8 cellular contexts compared by ENCODE assay signal in genomic region chr10:102121739-102122372, GRCh38. TPM values are rescaled to one million over a fixed set of nuclear protein-coding genes. Genes with fewer than 3 reads are reported as not detected.
DNase-seq lines count a peak whose midpoint lies in the region; ATAC-seq, FAIRE-seq and TF ChIP-seq lines count a peak whose summit lies in the region.

No MANE protein-coding gene starts in this region.

- H3K27me3 ChIP-seq in gastroesophageal sphincter (no peaks in the 10 kb centered on the region), psoas muscle (ENCODE audit: insufficient read depth in 3 of 3, low read length in 2 of 3) (no peaks in the 10 kb centered on the region)

- 12 to 23% methylated on average over 4 to 6 of the region's 6 CpGs for WGBS in gastroesophageal sphincter (ENCODE audit: low coverage in 1 of 2), 2 donors
- 36 to 58% (median 45%) methylated on average over 6 of the region's 6 CpGs for WGBS in psoas muscle, 3 donors

- H3K36me3 ChIP-seq in gastroesophageal sphincter: no peaks in the 10 kb centered on the region
- H3K36me3 ChIP-seq in psoas muscle (ENCODE audit: insufficient read depth in 1 of 2, low read depth in 1 of 2): no peaks in the 10 kb centered on the region

- no peak for DNase-seq in GM12891 (ENCODE audit: insufficient read length, low spot score)
- DNase-seq in T-helper 17 cell: no peak
- DNase-seq in psoas muscle: no peak
- no peak for DNase-seq in RPMI8226

- peak in 3 of 4 experiments; percentile 37 to 52 (median 47) for TF ChIP-seq CTCF in gastroesophageal sphincter (IDR thresholded peaks at IDR 0.05)
- TF ChIP-seq CTCF in psoas muscle (IDR thresholded peaks at IDR 0.05): no peak

- H3K9me3 ChIP-seq in T-helper 17 cell (ENCODE audit: control insufficient read depth, low read length, poor library complexity, severe bottlenecking) (no peaks in the 10 kb centered on the region), gastroesophageal sphincter (no peaks in the 10 kb centered on the region), psoas muscle (no peaks in the 10 kb centered on the region)

- no peak for TF ChIP-seq POLR2A in GM12891 (IDR thresholded peaks at IDR 0.05; ENCODE audit: low read depth, low read length)
- no peak for TF ChIP-seq POLR2A in gastroesophageal sphincter (IDR thresholded peaks at IDR 0.05)

- H3K4me3 ChIP-seq in gastroesophageal sphincter (peak overlapping the region in 1 of 2 donors; percentile 69), psoas muscle (peak overlapping the region; percentile 87)

- no peak for TF ChIP-seq EP300 in gastroesophageal sphincter (IDR thresholded peaks at IDR 0.05)

- H3K27ac ChIP-seq in gastroesophageal sphincter (peak overlapping the region; percentile 98 to 99 (median 99)), psoas muscle (peak overlapping the region; percentile 92)

- peak overlapping the region; percentile 94 for H3K4me3 Mint-ChIP-seq in T-helper 17 cell

- H3K4me1 ChIP-seq in gastroesophageal sphincter (peaks cover 0 to 52% (median 30%) of the 10 kb centered on the region in 3 donors), psoas muscle (peaks cover 22% of the 10 kb centered on the region)

- H3K4me1 Mint-ChIP-seq in T-helper 17 cell: peaks cover 39% of the 10 kb centered on the region

- H3K27me3 Mint-ChIP-seq in T-helper 17 cell: no peaks in the 10 kb centered on the region

- no peaks in the 10 kb centered on the region for H3K36me3 Mint-ChIP-seq in T-helper 17 cell (ENCODE audit: low read depth)

- peak; percentile 65 for FAIRE-seq in GM12891 (lab: Jason Lieb, UNC)

- intact Hi-C loops in psoas muscle (cut with DNase I): no loop called here

- peak overlapping the region; percentile 95 for H3K27ac Mint-ChIP-seq in T-helper 17 cell

- ATAC-seq in T-helper 17 cell: no peak
- no peak for ATAC-seq in gastroesophageal sphincter
- no peak for ATAC-seq in psoas muscle
- no peak for ATAC-seq in HG02884 (IDR thresholded peaks at IDR 0.05; ENCODE audit: unreplicated experiment)
- ATAC-seq in HG03432 (IDR thresholded peaks at IDR 0.05; ENCODE audit: unreplicated experiment): no peak
- no peak for ATAC-seq in HG02588 (IDR thresholded peaks at IDR 0.05; ENCODE audit: unreplicated experiment)

TF ChIP-seq in GM12891, 5 proteins besides CTCF, POLR2A, EP300 and RAD21:
- TF ChIP-seq POLR2AphosphoS5 (IDR thresholded peaks at IDR 0.05; ENCODE audit: low read depth, low read length) (no peak), SPI1 (IDR thresholded peaks at IDR 0.05; ENCODE audit: low read depth, low read length) (no peak), PAX5 (IDR thresholded peaks at IDR 0.05; ENCODE audit: insufficient read depth, low read length, severe bottlenecking) (no peak), POU2F2 (IDR thresholded peaks at IDR 0.05; ENCODE audit: low read depth, low read length) (no peak), TAF1 (IDR thresholded peaks at IDR 0.05; ENCODE audit: low read depth, low read length) (no peak)

RNA-seq across cellular contexts. Expression of gene LDB1, which starts 1.7 kb away (rescaled TPM):
- polyA plus RNA-seq in GM12891 (2012; ENCODE audit: low read depth, missing spikeins): 34.0 TPM
- total RNA-seq in T-helper 17 cell: 100 to 1,000 TPM; 104 to 112 TPM
- total RNA-seq in gastroesophageal sphincter: 10 to 100 TPM; 43.7 to 92.0 (median 60.4) TPM
- 10 to 100 TPM; 22.0 to 29.8 (median 26.8) TPM for total RNA-seq in psoas muscle
- 10 to 100 TPM; 13.9 to 24.9 (median 14.6) TPM for polyA plus RNA-seq in psoas muscle

RNA-seq across cellular contexts. Expression of gene PPRC1, which starts 11.0 kb away (rescaled TPM):
- polyA plus RNA-seq in GM12891 (2012; ENCODE audit: low read depth, missing spikeins): 22.3 TPM
- 10 to 100 TPM; 38.3 to 41.0 TPM for total RNA-seq in T-helper 17 cell
- 10 to 100 TPM; 13.4 to 31.4 (median 17.8) TPM for total RNA-seq in gastroesophageal sphincter
- total RNA-seq in psoas muscle: 10 to 100 TPM; 14.9 to 57.5 (median 32.1) TPM
- 10 to 100 TPM; 14.7 to 32.2 (median 15.5) TPM for polyA plus RNA-seq in psoas muscle

RNA-seq across cellular contexts. Expression of gene NOLC1, which starts 30.3 kb away (rescaled TPM):
- polyA plus RNA-seq in GM12891 (2012; ENCODE audit: low read depth, missing spikeins): 68.9 TPM
- total RNA-seq in T-helper 17 cell (10 to 100 TPM; 46.1 to 48.0 TPM), gastroesophageal sphincter (10 to 100 TPM; 52.9 to 66.5 (median 57.2) TPM), psoas muscle (10 to 100 TPM; 38.7 to 86.1 (median 64.4) TPM)
- polyA plus RNA-seq in psoas muscle: 10 to 100 TPM; 25.8 to 77.5 (median 54.1) TPM

RNA-seq across cellular contexts. Expression of gene HPS6, which starts 56.7 kb away (rescaled TPM):
- polyA plus RNA-seq in GM12891 (2012; ENCODE audit: low read depth, missing spikeins): 10.1 TPM
- total RNA-seq in T-helper 17 cell (10 to 100 TPM; 12.4 to 15.8 TPM), gastroesophageal sphincter (10 to 100 TPM; 24.1 to 36.2 (median 27.1) TPM), psoas muscle (10 to 100 TPM in 2 of 4 donors, 1 to 10 TPM in 2; 8.8 to 13.2 (median 10.1) TPM)
- 10 to 100 TPM in 1 of 3 donors, 1 to 10 TPM in 2; 7.3 to 12.5 (median 9.8) TPM for polyA plus RNA-seq in psoas muscle
